In the genomic region with DNA sequence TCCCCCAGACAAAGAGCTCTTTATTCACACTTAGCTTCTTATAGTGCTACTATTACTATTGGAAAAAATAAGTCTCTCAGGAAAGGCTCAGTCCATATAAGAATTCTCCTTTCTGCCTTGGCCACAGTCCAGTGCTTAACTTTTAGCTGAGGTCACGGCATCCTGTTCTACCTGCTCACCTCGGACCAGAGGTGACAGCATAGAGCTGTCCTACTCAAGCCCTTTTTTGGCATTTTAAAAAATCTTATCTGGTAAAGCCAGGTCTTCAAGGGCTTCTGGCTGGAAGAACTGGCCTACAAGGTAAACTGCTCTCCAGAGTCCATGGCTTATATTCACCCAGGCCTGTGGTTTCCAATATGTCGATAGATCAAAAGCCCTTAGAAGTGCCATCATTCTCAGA, we compare ENCODE assay signal across 17 cellular contexts.
"Had no signal": no experiment of that assay in that cellular context is flagged by ENCODE, and none has a peak within 500 bp of the region (broad histone marks: within the 10 kb centered on the region; RNA-seq: fewer than 3 reads in every experiment).

No MANE protein-coding gene starts in this region.

- H3K4me3 ChIP-seq: dorsolateral prefrontal cortex, lower lobe of right lung, vagina had no signal

- H3K9me3 ChIP-seq: lower lobe of right lung, vagina had no signal

- H3K27ac ChIP-seq: lower lobe of right lung, vagina had no signal

- H3K36me3 ChIP-seq: lower lobe of right lung, vagina had no signal

- DNase-seq: activated CD4-positive, alpha-beta memory T cell treated with anti-CD3 and anti-CD28 coated beads, Interleukin-2, amount 10 ng/mL, durations not matched to agents 7 days and 5 days; activated CD4-positive, alpha-beta T cell treated with anti-CD3 and anti-CD28 coated beads for 48 hours; activated CD4-positive, CD25-positive, alpha-beta regulatory T cell; activated CD8-positive, alpha-beta memory T cell treated with anti-CD3 and anti-CD28 coated beads, Interleukin-2, amount 10 ng/mL, durations not matched to agents 7 days and 5 days; activated naive CD4-positive, alpha-beta T cell; activated naive CD8-positive, alpha-beta T cell treated with anti-CD3 and anti-CD28 coated beads for 36 hours; activated T-cell treated with anti-CD3 and anti-CD28 coated beads, Interleukin-2, amount 50 U/mL, for 1 hour; amniotic stem cell; dorsolateral prefrontal cortex; lower lobe of right lung; retina; stimulated activated CD4-positive, alpha-beta T cell treated with anti-CD3 and anti-CD28 coated beads, Interleukin-2, amount 100 ng/mL, for 24 hours; stimulated activated naive CD8-positive, alpha-beta T cell treated with anti-CD3 and anti-CD28 coated beads, Interleukin-15, Interleukin-2, amounts not matched to agents 100 U/mL and 50 U/mL, for 24 hours; T-helper 9 cell had no signal

- ATAC-seq: activated CD8-positive, alpha-beta memory T cell treated with anti-CD3 and anti-CD28 coated beads, Interleukin-2, amount 10 ng/mL, durations not matched to agents 7 days and 5 days; activated T-helper 17 cell treated with anti-CD3 and anti-CD28 coated beads, Interleukin-2, amount 50 U/mL, for 72 hours; lower lobe of right lung; natural killer cell treated with Interleukin-12 subunit alpha and Interleukin-12 subunit beta and Interleukin-15 and Interleukin-18, amount 100 ng/mL, for 72 hours; stimulated activated naive CD8-positive, alpha-beta T cell treated with anti-CD3 and anti-CD28 coated beads, Interleukin-15, Interleukin-2, amounts not matched to agents 100 U/mL and 50 U/mL, for 24 hours had no signal

- H3K27me3 ChIP-seq: dorsolateral prefrontal cortex, vagina had no signal
